ENCODE assay signal across 18 cellular contexts in the genomic region with DNA sequence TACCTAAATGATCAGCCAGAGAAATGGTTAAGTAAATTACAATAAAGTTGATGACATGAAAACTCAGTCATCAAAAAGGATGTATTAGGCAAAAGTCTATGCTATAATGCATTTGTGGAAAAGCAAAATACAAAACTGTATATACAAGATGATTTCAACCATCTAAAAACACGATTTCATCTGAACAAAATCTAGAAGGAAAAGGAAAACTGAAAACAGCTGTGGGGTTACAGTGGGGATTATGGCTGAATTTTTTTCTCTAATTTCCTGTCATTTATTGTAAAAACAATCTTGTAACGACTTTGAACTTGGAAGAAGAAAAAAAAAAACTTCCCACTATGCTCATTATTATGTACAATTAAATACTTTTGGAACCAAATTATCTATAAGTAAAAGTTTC. TPM values are rescaled to one million over a fixed set of nuclear protein-coding genes. Genes with fewer than 3 reads are reported as not detected.
DNase-seq lines count a peak whose midpoint lies in the region; ATAC-seq and TF ChIP-seq lines count a peak whose summit lies in the region.
"Had no signal": no experiment of that assay in that cellular context is flagged by ENCODE, and none has a peak within 500 bp of the region (broad histone marks: within the 10 kb centered on the region; RNA-seq: fewer than 3 reads in every experiment).

No MANE protein-coding gene starts in this region.

- TF ChIP-seq POLR2A in body of pancreas (IDR thresholded peaks at IDR 0.05) = no peak

- no peaks in the 10 kb centered on the region for H3K9me3 ChIP-seq in right atrium auricular region
- no peaks in the 10 kb centered on the region for H3K9me3 ChIP-seq in psoas muscle
- no peaks in the 10 kb centered on the region for H3K9me3 ChIP-seq in HAP-1
- H3K9me3 ChIP-seq in body of pancreas = no peaks in the 10 kb centered on the region
- H3K9me3 ChIP-seq: Peyer's patch had no signal

- H3K4me1 ChIP-seq in right atrium auricular region (peaks cover 0 to 20% of the 10 kb centered on the region in 2 donors), psoas muscle (peaks cover 36% of the 10 kb centered on the region), HAP-1 (no peaks in the 10 kb centered on the region), body of pancreas (no peaks in the 10 kb centered on the region)

- in situ Hi-C loops in HAP-1 (cut with MboI; ENCODE audit: low sequenced_read_pairs) = no loop called here

- H3K36me3 ChIP-seq in right atrium auricular region = no peaks in the 10 kb centered on the region
- H3K36me3 ChIP-seq in psoas muscle (ENCODE audit: insufficient read depth in 1 of 2, low read depth in 1 of 2) = no peaks in the 10 kb centered on the region
- peaks cover 24% of the 10 kb centered on the region for H3K36me3 ChIP-seq in HAP-1 (replicated peaks)
- no peaks in the 10 kb centered on the region for H3K36me3 ChIP-seq in body of pancreas (replicated peaks in 1 of 2; ENCODE audit: insufficient read depth in 1 of 2, low read depth in 2 of 2)
- H3K36me3 ChIP-seq: Peyer's patch had no signal

- intact Hi-C loops in left cardiac atrium (cut with DNase I) = no loop called here
- intact Hi-C loops in psoas muscle (cut with DNase I) = no loop called here
- intact Hi-C loops in body of pancreas (cut with DNase I) = no loop called here

- H3K27me3 ChIP-seq in right atrium auricular region (no peaks in the 10 kb centered on the region), psoas muscle (ENCODE audit: insufficient read depth in 3 of 3, low read length in 2 of 3) (no peaks in the 10 kb centered on the region), HAP-1 (ENCODE audit: low read depth) (no peaks in the 10 kb centered on the region), body of pancreas (no peaks in the 10 kb centered on the region)
- H3K27me3 ChIP-seq: Peyer's patch had no signal

- DNase-seq in right atrium auricular region (ENCODE audit: low spot score) (no peak), left cardiac atrium (no peak), fibroblast of mammary gland (ENCODE audit: low read depth) (no peak), psoas muscle (no peak), HAP-1 (ENCODE audit: low spot score in 2 of 2) (no peak), body of pancreas (no peak), NCI-H2107 (lab: John Stamatoyannopoulos, UW) (no peak)
- DNase-seq: activated CD4-positive, alpha-beta T cell treated with anti-CD3 and anti-CD28 coated beads, Interleukin-2, amount 50 U/mL, for 48 hours; EL; head of caudate nucleus; NCI-H1092 treated with DMSO at 0.1 percent for 48 hours; NCI-H2171; NCI-H82; occipital lobe; Peyer's patch; trophoblast cell had no signal

- H3K4me3 ChIP-seq in right atrium auricular region (no peak overlapping the region), fibroblast of mammary gland (ENCODE audit: control insufficient read depth, low read depth, low read length) (peak overlapping the region; percentile 13), psoas muscle (peak overlapping the region; percentile 58), HAP-1 (no peak overlapping the region), body of pancreas (no peak overlapping the region)
- H3K4me3 ChIP-seq: Peyer's patch had no signal

- peak overlapping the region; percentile 52 to 58 for H3K27ac ChIP-seq in right atrium auricular region
- H3K27ac ChIP-seq in psoas muscle = peak overlapping the region; percentile 80
- H3K27ac ChIP-seq in body of pancreas = peak overlapping the region in 2 of 4 donors; percentile 36 to 60
- H3K27ac ChIP-seq: KMS-11 had no signal

- ATAC-seq in left cardiac atrium = no peak
- ATAC-seq in psoas muscle = no peak
- ATAC-seq in HG03280 (IDR thresholded peaks at IDR 0.05; ENCODE audit: unreplicated experiment) = no peak
- ATAC-seq in body of pancreas = no peak

- 29 to 36% (median 34%) methylated on average over 2 of the region's 2 CpGs for WGBS in psoas muscle, 3 donors
- 75 to 76% methylated on average over 2 of the region's 2 CpGs for WGBS in body of pancreas, 2 donors

- TF ChIP-seq CTCF in right atrium auricular region (IDR thresholded peaks at IDR 0.05) (no peak), fibroblast of mammary gland (conservative IDR thresholded peaks at IDR 0.05; ENCODE audit: control insufficient read depth, insufficient read depth, low read depth, low read length) (no peak), psoas muscle (IDR thresholded peaks at IDR 0.05) (no peak), body of pancreas (IDR thresholded peaks at IDR 0.05) (no peak)

RNA-seq across cellular contexts. Expression of a gene that starts 30.3 kb away (rescaled TPM):
- total RNA-seq in right atrium auricular region (10 to 100 TPM in 1 of 2 donors, 1 to 10 TPM in 1; 2.7 to 11.3 TPM), left cardiac atrium (1 to 10 TPM; 2.9 to 3.5 TPM), psoas muscle (1 to 10 TPM; 1.2 to 6.9 (median 2.3) TPM), body of pancreas (1 to 10 TPM in 1 of 2 donors, under 1 TPM in 1; 0.66 to 2.1 TPM)
- polyA plus RNA-seq in psoas muscle = 10 to 100 TPM in 1 of 3 donors, 1 to 10 TPM in 2; 1.5 to 14.8 (median 5.1) TPM

RNA-seq across cellular contexts. Expression of a gene that starts 30.5 kb away (rescaled TPM):
- 10 to 100 TPM; 11.9 to 12.6 TPM for total RNA-seq in right atrium auricular region
- 10 to 100 TPM in 1 of 2 donors, 1 to 10 TPM in 1; 9.3 to 10.5 TPM for total RNA-seq in left cardiac atrium
- 10 to 100 TPM; 10.3 to 15.7 (median 11.3) TPM for total RNA-seq in psoas muscle
- 10 to 100 TPM; 13.0 to 26.5 (median 24.1) TPM for polyA plus RNA-seq in psoas muscle
- 10 to 100 TPM; 11.7 to 14.2 TPM for total RNA-seq in body of pancreas

RNA-seq across cellular contexts. Expression of a gene that starts 31.7 kb away (rescaled TPM):
- total RNA-seq in right atrium auricular region (10 to 100 TPM; 22.1 to 22.3 TPM), left cardiac atrium (10 to 100 TPM; 15.0 to 18.2 TPM), psoas muscle (10 to 100 TPM in 2 of 4 donors, 1 to 10 TPM in 2; 3.5 to 12.1 (median 8.1) TPM), body of pancreas (10 to 100 TPM; 21.0 to 87.3 TPM)
- 1 to 10 TPM; 1.2 to 3.1 (median 2.4) TPM for polyA plus RNA-seq in psoas muscle

Comparison
In these comparisons a context has a peak if more than half of its experiments do, and no peak if none do; other contexts are left out.
1. H3K4me3 ChIP-seq: peak in fibroblast of mammary gland (single experiment) and psoas muscle (single experiment); none in right atrium auricular region (0 of 2), HAP-1 (single experiment) and body of pancreas (0 of 2).